16 cellular contexts compared by ENCODE assay signal in genomic region chr10:86102446-86102845, GRCh38.
"Had no signal": no experiment of that assay in that cellular context is flagged by ENCODE, and none has a peak within 500 bp of the region (broad histone marks: within the 10 kb centered on the region; RNA-seq: fewer than 3 reads in every experiment).

No MANE protein-coding gene starts in this region.

- ATAC-seq: foreskin keratinocyte; naive thymus-derived CD4-positive, alpha-beta T cell; stimulated activated naive CD8-positive, alpha-beta T cell treated with anti-CD3 and anti-CD28 coated beads, Interleukin-15, Interleukin-2, amounts not matched to agents 100 U/mL and 50 U/mL, for 24 hours had no signal

- H3K4me3 ChIP-seq: hepatocyte, sigmoid colon, skin epidermis, suprapubic skin, thyroid gland, upper lobe of left lung, vagina had no signal

- H2AFZ ChIP-seq: hepatocyte had no signal

- H3K4me2 ChIP-seq: hepatocyte had no signal

- H3K79me2 ChIP-seq: hepatocyte had no signal

- H3K36me3 ChIP-seq: sigmoid colon, suprapubic skin, thyroid gland, upper lobe of left lung, vagina had no signal

- H3K4me1 ChIP-seq: foreskin keratinocyte, sigmoid colon, suprapubic skin, upper lobe of left lung, vagina had no signal

- H3K27me3 ChIP-seq: foreskin keratinocyte, hepatocyte, sigmoid colon, suprapubic skin, thyroid gland, upper lobe of left lung, vagina had no signal

- H3K27ac ChIP-seq: foreskin keratinocyte, hepatocyte, sigmoid colon, skin epidermis, suprapubic skin, thyroid gland, upper lobe of left lung, vagina had no signal

- H3K9me3 ChIP-seq: sigmoid colon, suprapubic skin, thyroid gland, upper lobe of left lung, vagina had no signal

- DNase-seq: dermis blood vessel endothelial cell; erythroblast; foreskin keratinocyte; kidney glomerular epithelial cell; mesendoderm; naive thymus-derived CD4-positive, alpha-beta T cell; nephron progenitor cell; sigmoid colon; stimulated activated CD4-positive, alpha-beta T cell treated with anti-CD3 and anti-CD28 coated beads, Interleukin-12 subunit alpha, Interleukin-12 subunit beta, amount 100 ng/mL, for 4 hours; stimulated activated naive CD8-positive, alpha-beta T cell treated with anti-CD3 and anti-CD28 coated beads, Interleukin-15, Interleukin-2, amounts not matched to agents 100 U/mL and 50 U/mL, for 24 hours; upper lobe of left lung had no signal
